ENCODE assay signal across 9 cellular contexts in the genomic region with DNA sequence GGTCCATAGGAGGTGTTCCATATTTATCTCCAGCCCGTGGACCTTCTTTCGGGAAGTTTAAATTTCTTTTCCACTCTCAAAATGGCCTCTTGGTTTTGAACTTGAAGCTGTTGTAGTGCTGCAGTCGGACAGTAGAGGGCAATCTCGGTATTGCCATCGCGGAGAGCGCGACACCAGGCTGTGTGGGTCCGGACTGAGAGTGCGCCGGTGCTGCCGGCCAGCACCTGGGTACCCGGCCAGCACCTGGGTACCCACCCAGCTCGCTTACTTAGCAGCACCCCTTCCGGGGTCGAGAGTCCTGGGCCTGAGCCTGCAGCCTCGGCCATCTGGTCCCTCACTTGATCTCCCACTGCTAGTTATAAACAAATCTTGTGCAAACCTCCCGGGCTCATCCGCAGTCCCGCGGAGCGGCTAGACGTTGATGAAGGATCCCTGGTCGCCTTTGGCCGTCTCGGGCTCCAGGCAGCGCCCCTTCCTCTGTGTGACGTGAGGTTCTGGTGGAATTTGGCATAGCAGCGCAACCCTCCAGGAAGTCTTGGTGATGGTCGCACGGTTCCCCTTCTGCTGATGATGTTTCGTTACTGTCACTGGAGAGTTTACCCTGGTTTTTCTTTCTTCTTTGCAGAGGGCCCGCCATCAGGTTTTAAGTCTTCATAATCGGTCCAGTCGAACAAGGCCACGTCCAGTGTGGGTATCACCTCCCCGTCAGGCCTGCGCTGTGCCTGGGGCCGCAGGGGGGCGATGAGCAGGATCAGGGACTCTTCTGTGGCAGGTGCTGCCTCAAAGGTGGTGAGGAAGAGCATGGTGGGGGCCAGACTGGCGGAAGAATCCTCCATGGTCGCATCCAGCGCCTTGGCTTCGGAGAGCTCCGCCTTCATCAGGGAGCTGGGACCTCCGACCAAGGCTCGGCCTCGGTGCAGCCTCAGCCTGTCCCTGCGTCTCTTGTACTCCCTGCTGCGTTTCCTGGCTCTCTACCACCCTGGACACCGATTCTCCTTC. TPM values are rescaled to one million over a fixed set of nuclear protein-coding genes. Genes with fewer than 3 reads are reported as not detected.
DNase-seq lines count a peak whose midpoint lies in the region; TF ChIP-seq lines count a peak whose summit lies in the region.
"Had no signal": no experiment of that assay in that cellular context is flagged by ENCODE, and none has a peak within 500 bp of the region (broad histone marks: within the 10 kb centered on the region; RNA-seq: fewer than 3 reads in every experiment).

No MANE protein-coding gene starts in this region.

- no peak overlapping the region for H3K4me3 ChIP-seq in thyroid gland (replicated peaks in 1 of 3)

- H3K27ac Mint-ChIP-seq in activated naive CD8-positive, alpha-beta T cell = no peak overlapping the region

- H3K27me3 Mint-ChIP-seq in activated naive CD8-positive, alpha-beta T cell = no peaks in the 10 kb centered on the region

- no peak overlapping the region for H3K27ac ChIP-seq in thyroid gland

- no peaks in the 10 kb centered on the region for H3K4me1 ChIP-seq in thyroid gland
- H3K4me1 ChIP-seq: Caco-2 had no signal

- TF ChIP-seq POLR2A in thyroid gland (IDR thresholded peaks at IDR 0.05) = no peak

- H3K9me3 ChIP-seq in thyroid gland = no peaks in the 10 kb centered on the region
- H3K9me3 ChIP-seq: Caco-2 had no signal

- H3K36me3 Mint-ChIP-seq in activated naive CD8-positive, alpha-beta T cell = no peaks in the 10 kb centered on the region

- TF ChIP-seq CTCF in thyroid gland (IDR thresholded peaks at IDR 0.05) = peak in 4 of 6 experiments; percentile 23 to 46 (median 36)

- 72 to 93% methylated on average over 13 to 30 of the region's 51 CpGs for WGBS in thyroid gland, 2 donors

- peak; percentile 3 for DNase-seq in NOMO-1 treated with DMSO at 0.1 percent for 48 hours (lab: John Stamatoyannopoulos, UW; ENCODE audit: unreplicated experiment)
- DNase-seq in NOMO-1 treated with dmso at 0.1 percent for 144 hours (lab: John Stamatoyannopoulos, UW; ENCODE audit: unreplicated experiment) = no peak
- DNase-seq in NCI-H146 (lab: John Stamatoyannopoulos, UW) = peak; percentile 46
- peak; percentile 38 for DNase-seq in kidney tubule cell (ENCODE audit: low spot score)
- DNase-seq in thyroid gland = peak; percentile 38 to 45
- DNase-seq in AG08395 (ENCODE audit: low spot score) = no peak
- no peak for DNase-seq in dedifferentiated amniotic fluid mesenchymal stem cell (ENCODE audit: extremely low spot score)

- peak overlapping the region; percentile 7 for H3K4me3 Mint-ChIP-seq in activated naive CD8-positive, alpha-beta T cell

- H3K27me3 ChIP-seq in thyroid gland = no peaks in the 10 kb centered on the region

- H3K9me3 Mint-ChIP-seq in activated naive CD8-positive, alpha-beta T cell (ENCODE audit: low read depth) = no peaks in the 10 kb centered on the region

- H3K4me1 Mint-ChIP-seq in activated naive CD8-positive, alpha-beta T cell (ENCODE audit: low read depth) = peaks cover 4% of the 10 kb centered on the region

- no peaks in the 10 kb centered on the region for H3K36me3 ChIP-seq in thyroid gland

- intact Hi-C loops in thyroid gland (cut with DNase I) = no loop called here

RNA-seq across cellular contexts. Expression of gene FAM9A, which starts 17.8 kb away (rescaled TPM):
- not detected for total RNA-seq in thyroid gland
- total RNA-seq: Caco-2 had no signal

RNA-seq across cellular contexts. Expression of gene ANOS1, which starts 51.5 kb away (rescaled TPM):
- 10 to 100 TPM; 19.3 to 57.3 (median 32.0) TPM for total RNA-seq in thyroid gland

Comparison
In these comparisons a context has a peak if more than half of its experiments do, and no peak if none do; other contexts are left out.
1. DNase-seq: peak in NOMO-1 treated with DMSO at 0.1 percent for 48 hours (single experiment), NCI-H146 (single experiment), kidney tubule cell (single experiment) and thyroid gland (2 of 2); none in NOMO-1 treated with dmso at 0.1 percent for 144 hours (single experiment), AG08395 (single experiment) and dedifferentiated amniotic fluid mesenchymal stem cell (single experiment).